ENCODE assay signal across 8 cellular contexts in the genomic region with DNA sequence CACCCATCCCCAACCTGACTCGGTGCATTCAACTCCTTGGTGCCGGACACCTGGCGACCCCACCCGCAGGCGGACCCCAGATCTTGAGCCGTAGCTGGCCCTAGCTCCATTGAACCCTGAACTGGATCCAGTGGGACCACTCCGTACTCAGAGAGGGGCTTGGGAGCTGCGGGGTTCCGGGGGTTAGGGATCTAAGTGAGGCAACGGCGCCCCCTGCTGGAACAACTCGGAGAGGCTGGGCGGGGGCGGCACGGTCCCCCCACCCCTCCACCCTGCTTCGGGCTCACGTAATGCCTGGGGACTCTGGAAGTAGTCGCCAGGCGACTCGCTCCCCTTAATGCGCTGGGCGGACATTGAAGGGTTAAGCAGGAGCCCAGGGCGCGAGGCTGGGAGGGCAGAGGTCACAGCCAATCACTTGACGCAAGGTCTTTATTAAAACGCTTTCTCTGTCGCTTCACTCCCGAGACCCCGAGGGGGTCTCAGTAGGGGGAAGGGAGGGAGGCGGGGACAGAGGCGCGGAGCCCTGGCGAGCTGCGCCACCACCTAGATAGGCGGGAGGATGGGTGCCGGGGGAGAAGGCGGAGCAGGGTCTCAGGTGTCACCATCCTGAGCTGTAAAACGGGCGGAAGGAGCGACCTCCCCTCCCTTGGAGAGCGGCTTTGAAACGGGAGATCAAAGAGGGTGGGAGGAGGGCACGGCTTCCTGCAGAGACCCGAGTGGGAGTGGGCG. TPM values are rescaled to one million over a fixed set of nuclear protein-coding genes. Genes with fewer than 3 reads are reported as not detected.
DNase-seq lines count a peak whose midpoint lies in the region; ATAC-seq and TF ChIP-seq lines count a peak whose summit lies in the region.

No MANE protein-coding gene starts in this region.

- peaks cover 26% of the 10 kb centered on the region for H3K4me1 ChIP-seq in mucosa of descending colon (ENCODE audit: low read depth)

- DNase-seq in DMS 273 (lab: John Stamatoyannopoulos, UW; ENCODE audit: unreplicated experiment) = peak; percentile 87
- DNase-seq in DMS 273 treated with DMSO at 0.1 percent for 48 hours (lab: John Stamatoyannopoulos, UW) = no peak
- DNase-seq in NCI-H2196 treated with DMSO at 0.1 percent for 48 hours (lab: John Stamatoyannopoulos, UW; ENCODE audit: unreplicated experiment) = peak; percentile 33
- DNase-seq in activated CD8-positive, alpha-beta memory T cell treated with anti-CD3 and anti-CD28 coated beads for 4 hours (ENCODE audit: low read depth in 2 of 2) = peak; percentile 28 to 40
- DNase-seq in effector CD8-positive, alpha-beta T cell (lab: John Stamatoyannopoulos, UW) = peak; percentile 62
- peak in 2 of 3 donors; percentile 64 to 69 for DNase-seq in mucosa of descending colon
- DNase-seq in stimulated activated CD8-positive, alpha-beta memory T cell treated with anti-CD3 and anti-CD28 coated beads, Interleukin-4, amount 100 ng/mL, for 1 hour (ENCODE audit: low read depth in 2 of 2, low spot score in 1 of 2) = peak; percentile 47 to 53
- DNase-seq in superior temporal gyrus (ENCODE audit: extremely low spot score) = no peak

- H3K9me3 ChIP-seq in mucosa of descending colon = no peaks in the 10 kb centered on the region

- intact Hi-C loops in mucosa of descending colon (cut with DNase I, micrococcal nuclease) = no loop called here

- no peaks in the 10 kb centered on the region for H3K36me3 ChIP-seq in mucosa of descending colon (ENCODE audit: low read depth)

- peak; percentile 50 for ATAC-seq in mucosa of descending colon

- TF ChIP-seq CTCF in mucosa of descending colon (IDR thresholded peaks at IDR 0.05) = peak; percentile 54

- no peak overlapping the region for H3K4me3 ChIP-seq in mucosa of descending colon

RNA-seq across cellular contexts. Expression of a gene that starts 0.7 kb away (rescaled TPM):
- total RNA-seq in mucosa of descending colon = 1 to 10 TPM in 2 of 3 donors, under 1 TPM in 1; 0.38 to 2.2 (median 1.2) TPM

RNA-seq across cellular contexts. Expression of a gene that starts 22.2 kb away (rescaled TPM):
- 10 to 100 TPM; 35.1 to 58.6 (median 44.4) TPM for total RNA-seq in mucosa of descending colon

RNA-seq across cellular contexts. Expression of a gene that starts 22.5 kb away (rescaled TPM):
- total RNA-seq in mucosa of descending colon = 10 to 100 TPM; 27.8 to 33.0 (median 31.0) TPM

RNA-seq across cellular contexts. Expression of a gene that starts 28.9 kb away (rescaled TPM):
- 10 to 100 TPM in 1 of 3 donors, 1 to 10 TPM in 2; 3.0 to 11.4 (median 6.4) TPM for total RNA-seq in mucosa of descending colon

RNA-seq across cellular contexts. Expression of a gene that starts 34.8 kb away (rescaled TPM):
- 10 to 100 TPM; 50.1 to 61.7 (median 57.6) TPM for total RNA-seq in mucosa of descending colon

Comparison
In these comparisons a context has a peak if more than half of its experiments do, and no peak if none do; other contexts are left out.
1. DNase-seq: peak in DMS 273 (single experiment), NCI-H2196 treated with DMSO at 0.1 percent for 48 hours (single experiment), activated CD8-positive, alpha-beta memory T cell treated with anti-CD3 and anti-CD28 coated beads for 4 hours (2 of 2), effector CD8-positive, alpha-beta T cell (single experiment), mucosa of descending colon (2 of 3) and stimulated activated CD8-positive, alpha-beta memory T cell treated with anti-CD3 and anti-CD28 coated beads, Interleukin-4, amount 100 ng/mL, for 1 hour (2 of 2); none in DMS 273 treated with DMSO at 0.1 percent for 48 hours (single experiment) and superior temporal gyrus (single experiment).